22 cellular contexts compared by ENCODE assay signal in genomic region chr2:201074996-201075395, GRCh38. TPM values are rescaled to one million over a fixed set of nuclear protein-coding genes. Genes with fewer than 3 reads are reported as not detected.
A peak's percentile ranks its signal among the peaks of the same experiment; 100 is the strongest.
DNase-seq lines count a peak whose midpoint lies in the region; ATAC-seq and TF ChIP-seq lines count a peak whose summit lies in the region.
"Had no signal": no experiment of that assay in that cellular context is flagged by ENCODE, and none has a peak within 500 bp of the region (broad histone marks: within the 10 kb centered on the region; RNA-seq: fewer than 3 reads in every experiment).

No MANE protein-coding gene starts in this region.

- TF ChIP-seq CTCF in activated CD8-positive, alpha-beta T cell treated with anti-CD3 and anti-CD28 coated beads for 36 hours (IDR thresholded peaks at IDR 0.05), result no peak
- TF ChIP-seq CTCF in KMS-11 (conservative IDR thresholded peaks at IDR 0.05; ENCODE audit: low read depth, low read length) (no peak), nephron (IDR thresholded peaks at IDR 0.05; ENCODE audit: unreplicated experiment in 3 of 3) (no peak), heart right ventricle (IDR thresholded peaks at IDR 0.05) (no peak)

- H3K4me3 Mint-ChIP-seq in activated CD8-positive, alpha-beta T cell treated with anti-CD3 and anti-CD28 coated beads for 36 hours, result no peak overlapping the region
- no peak overlapping the region for H3K4me3 Mint-ChIP-seq in activated CD8-positive, alpha-beta T cell treated with anti-CD3 and anti-CD28 coated beads, Interleukin-2, amount 10 ng/mL, durations not matched to agents 7 days and 5 days
- no peak overlapping the region for H3K4me3 Mint-ChIP-seq in activated T-helper 17 cell treated with anti-CD3 and anti-CD28 coated beads, Interleukin-2, amount 50 U/mL, for 72 hours
- peak overlapping the region; percentile 41 to 80 (median 42) for H3K4me3 Mint-ChIP-seq in nephron

- intact Hi-C loops in activated CD8-positive, alpha-beta T cell treated with anti-CD3 and anti-CD28 coated beads for 36 hours (cut with micrococcal nuclease), result loop anchor here (5.0 kb wide), 2 partner anchors 42 to 102 kb away; partner anchors contain the start of gene CFLAR
- intact Hi-C loops in heart right ventricle (cut with DNase I), result loop anchor here in 9 of 10 donors (5.0 to 10.0 kb wide), 6 partner anchors 37 to 102 kb away; partner anchors contain the start of gene CFLAR (in 4 of the 9)

- CTCF ChIA-PET in activated CD8-positive, alpha-beta T cell treated with anti-CD3 and anti-CD28 coated beads for 36 hours (lab: Charles Lee), result interaction anchor here (0.7 kb wide), 1 partner anchor 102 kb away, joined by 3 read pairs; no protein-coding TSS in a partner anchor
- CTCF ChIA-PET in activated CD8-positive, alpha-beta T cell treated with anti-CD3 and anti-CD28 coated beads, Interleukin-2, amount 10 ng/mL, durations not matched to agents 7 days and 5 days (lab: Charles Lee), result interaction anchor here (1.0 kb wide), 1 partner anchor 108 kb away, joined by 3 read pairs; the partner anchor contains the start of gene CASP10

- no peaks in the 10 kb centered on the region for H3K9me3 Mint-ChIP-seq in activated CD8-positive, alpha-beta T cell treated with anti-CD3 and anti-CD28 coated beads for 36 hours
- no peaks in the 10 kb centered on the region for H3K9me3 Mint-ChIP-seq in activated CD8-positive, alpha-beta T cell treated with anti-CD3 and anti-CD28 coated beads, Interleukin-2, amount 10 ng/mL, durations not matched to agents 7 days and 5 days (ENCODE audit: insufficient read depth)
- no peaks in the 10 kb centered on the region for H3K9me3 Mint-ChIP-seq in activated T-helper 17 cell treated with anti-CD3 and anti-CD28 coated beads, Interleukin-2, amount 50 U/mL, for 72 hours
- H3K9me3 Mint-ChIP-seq in nephron, result no peaks in the 10 kb centered on the region

- H3K27me3 Mint-ChIP-seq in activated CD8-positive, alpha-beta T cell treated with anti-CD3 and anti-CD28 coated beads for 36 hours, result no peaks in the 10 kb centered on the region
- no peaks in the 10 kb centered on the region for H3K27me3 Mint-ChIP-seq in activated CD8-positive, alpha-beta T cell treated with anti-CD3 and anti-CD28 coated beads, Interleukin-2, amount 10 ng/mL, durations not matched to agents 7 days and 5 days (ENCODE audit: low read depth)
- H3K27me3 Mint-ChIP-seq in activated T-helper 17 cell treated with anti-CD3 and anti-CD28 coated beads, Interleukin-2, amount 50 U/mL, for 72 hours, result no peaks in the 10 kb centered on the region
- no peaks in the 10 kb centered on the region for H3K27me3 Mint-ChIP-seq in nephron (ENCODE audit: low read depth)

- H3K27ac Mint-ChIP-seq in activated CD8-positive, alpha-beta T cell treated with anti-CD3 and anti-CD28 coated beads for 36 hours, result peak overlapping the region; percentile 30
- no peak overlapping the region for H3K27ac Mint-ChIP-seq in activated CD8-positive, alpha-beta T cell treated with anti-CD3 and anti-CD28 coated beads, Interleukin-2, amount 10 ng/mL, durations not matched to agents 7 days and 5 days
- H3K27ac Mint-ChIP-seq in activated T-helper 17 cell treated with anti-CD3 and anti-CD28 coated beads, Interleukin-2, amount 50 U/mL, for 72 hours, result peak overlapping the region; percentile 13
- H3K27ac Mint-ChIP-seq in nephron, result no peak overlapping the region

- DNase-seq in activated CD8-positive, alpha-beta T cell treated with anti-CD3 and anti-CD28 coated beads for 36 hours, result no peak
- DNase-seq in activated CD8-positive, alpha-beta T cell treated with anti-CD3 and anti-CD28 coated beads, Interleukin-2, amount 10 ng/mL, durations not matched to agents 7 days and 5 days, result no peak
- DNase-seq in heart right ventricle (no peak), caudate nucleus (lab: John Stamatoyannopoulos, UW) (no peak)
- DNase-seq: DMS153; DND-41; Kasumi-1; NCI-H1092 treated with DMSO at 0.1 percent for 48 hours; NCI-H1436; NCI-H187; NCI-H2081 treated with DMSO at 0.1 percent for 48 hours; NCI-H2171 treated with DMSO at 0.1 percent for 48 hours; NCI-H524 treated with DMSO at 0.1 percent for 48 hours; NCI-H774; NK-92 treated with Interleukin-12 subunit alpha and Interleukin-12 subunit beta, amount 100 ng/mL, for 24 hours; PC-9; SJCRH30 had no signal

- peaks cover 47% of the 10 kb centered on the region for H3K4me1 ChIP-seq in KMS-11 (ENCODE audit: low read depth, poor library complexity, severe bottlenecking)
- H3K4me1 ChIP-seq in heart right ventricle, result peaks cover 4 to 41% (median 25%) of the 10 kb centered on the region in 9 donors

- H3K27ac ChIP-seq in KMS-11 (0 out of 2 replicates have a peak overlapping the region, but pooled peaks have one; percentile 13), heart right ventricle (no peak overlapping the region), caudate nucleus (ENCODE audit: low read depth, low read length) (no peak overlapping the region)
- H3K27ac ChIP-seq: PC-9, SJCRH30 had no signal

- ATAC-seq in activated CD8-positive, alpha-beta T cell treated with anti-CD3 and anti-CD28 coated beads for 36 hours, result no peak
- ATAC-seq in activated CD8-positive, alpha-beta T cell treated with anti-CD3 and anti-CD28 coated beads, Interleukin-2, amount 10 ng/mL, durations not matched to agents 7 days and 5 days, result no peak
- ATAC-seq in activated T-helper 17 cell treated with anti-CD3 and anti-CD28 coated beads, Interleukin-2, amount 50 U/mL, for 72 hours (replicated peaks), result no peak
- ATAC-seq in heart right ventricle, result no peak
- ATAC-seq: HCT116, Right ventricle myocardium inferior had no signal

- POLR2A ChIA-PET in activated CD8-positive, alpha-beta T cell treated with anti-CD3 and anti-CD28 coated beads for 36 hours (lab: Charles Lee), result interaction anchor here (1.3 kb wide), 1 partner anchor 42 kb away, joined by 4 read pairs; no protein-coding TSS in a partner anchor
- POLR2A ChIA-PET in activated CD8-positive, alpha-beta T cell treated with anti-CD3 and anti-CD28 coated beads, Interleukin-2, amount 10 ng/mL, durations not matched to agents 7 days and 5 days (lab: Charles Lee), result interaction anchor here (1.1 to 1.3 kb wide), 2 partner anchors 42 to 158 kb away, joined by 4 to 5 read pairs; no protein-coding TSS in a partner anchor

- peaks cover 15% of the 10 kb centered on the region for H3K36me3 Mint-ChIP-seq in activated CD8-positive, alpha-beta T cell treated with anti-CD3 and anti-CD28 coated beads for 36 hours (ENCODE audit: low read depth)
- H3K36me3 Mint-ChIP-seq in activated CD8-positive, alpha-beta T cell treated with anti-CD3 and anti-CD28 coated beads, Interleukin-2, amount 10 ng/mL, durations not matched to agents 7 days and 5 days (ENCODE audit: low read depth), result peaks cover 14% of the 10 kb centered on the region
- H3K36me3 Mint-ChIP-seq in activated T-helper 17 cell treated with anti-CD3 and anti-CD28 coated beads, Interleukin-2, amount 50 U/mL, for 72 hours (ENCODE audit: low read depth), result peaks cover 22% of the 10 kb centered on the region
- peaks cover 6% of the 10 kb centered on the region for H3K36me3 Mint-ChIP-seq in nephron (ENCODE audit: low read depth)

- H3K27me3 ChIP-seq in KMS-11 (ENCODE audit: insufficient read depth, low read depth) (no peaks in the 10 kb centered on the region), heart right ventricle (no peaks in the 10 kb centered on the region)
- H3K27me3 ChIP-seq: SJCRH30 had no signal

- WGBS in heart right ventricle, 2 donors, result 81 to 82% methylated on average over 7 of the region's 7 CpGs

- H4K20me1 ChIP-seq in KMS-11 (ENCODE audit: insufficient read depth), result no peaks in the 10 kb centered on the region

- H2AFZ ChIP-seq in KMS-11 (ENCODE audit: low read depth), result no peak overlapping the region
- H2AFZ ChIP-seq: PC-9 had no signal

- no peak overlapping the region for H3K9ac ChIP-seq in KMS-11

- H3K4me3 ChIP-seq in KMS-11 (IDR thresholded peaks at IDR 0.05; ENCODE audit: insufficient read depth, low read depth, low read length) (no peak overlapping the region), heart right ventricle (no peak overlapping the region)
- H3K4me3 ChIP-seq: PC-9, SJCRH30 had no signal

- H3K4me1 Mint-ChIP-seq in activated CD8-positive, alpha-beta T cell treated with anti-CD3 and anti-CD28 coated beads for 36 hours (ENCODE audit: low read depth), result peaks cover 24% of the 10 kb centered on the region
- H3K4me1 Mint-ChIP-seq in activated CD8-positive, alpha-beta T cell treated with anti-CD3 and anti-CD28 coated beads, Interleukin-2, amount 10 ng/mL, durations not matched to agents 7 days and 5 days (ENCODE audit: low read depth), result peaks cover 28% of the 10 kb centered on the region
- H3K4me1 Mint-ChIP-seq in activated T-helper 17 cell treated with anti-CD3 and anti-CD28 coated beads, Interleukin-2, amount 50 U/mL, for 72 hours, result peaks cover 16% of the 10 kb centered on the region
- H3K4me1 Mint-ChIP-seq in nephron, result peaks cover 27% of the 10 kb centered on the region

- peaks cover 62% of the 10 kb centered on the region for H3K79me2 ChIP-seq in KMS-11 (ENCODE audit: insufficient read depth, low read depth)

- no peaks in the 10 kb centered on the region for H3K9me3 ChIP-seq in heart right ventricle
- H3K9me3 ChIP-seq: SJCRH30 had no signal

- H3K4me2 ChIP-seq in KMS-11, result no peak overlapping the region; the same call in 1 of the 2 replicates
- H3K4me2 ChIP-seq: PC-9 had no signal

- H3K36me3 ChIP-seq in KMS-11 (ENCODE audit: insufficient read depth) (peaks cover 3% of the 10 kb centered on the region; the same call in 1 of the 2 replicates), heart right ventricle (peaks cover 0 to 19% (median 8%) of the 10 kb centered on the region in 9 donors)

RNA-seq across cellular contexts. Expression of gene NDUFB3, which starts 3.2 kb away (rescaled TPM):
- 100 to 1,000 TPM; 134 to 140 TPM for total RNA-seq in activated CD8-positive, alpha-beta T cell treated with anti-CD3 and anti-CD28 coated beads for 36 hours
- total RNA-seq in activated CD8-positive, alpha-beta T cell treated with anti-CD3 and anti-CD28 coated beads, Interleukin-2, amount 10 ng/mL, durations not matched to agents 7 days and 5 days, result 100 to 1,000 TPM; 167 to 173 TPM
- 10 to 100 TPM; 68.7 to 99.3 TPM for total RNA-seq in activated T-helper 17 cell treated with anti-CD3 and anti-CD28 coated beads, Interleukin-2, amount 50 U/mL, for 72 hours
- 100 to 1,000 TPM; 313 to 513 (median 457) TPM for total RNA-seq in heart right ventricle
- 100 to 1,000 TPM; 200 to 216 TPM for polyA plus RNA-seq in heart right ventricle

RNA-seq across cellular contexts. Expression of gene HYCC2, which starts 3.5 kb away (rescaled TPM):
- 10 to 100 TPM; 24.7 to 26.9 TPM for total RNA-seq in activated CD8-positive, alpha-beta T cell treated with anti-CD3 and anti-CD28 coated beads for 36 hours
- 10 to 100 TPM; 35.9 to 40.2 TPM for total RNA-seq in activated CD8-positive, alpha-beta T cell treated with anti-CD3 and anti-CD28 coated beads, Interleukin-2, amount 10 ng/mL, durations not matched to agents 7 days and 5 days
- total RNA-seq in activated T-helper 17 cell treated with anti-CD3 and anti-CD28 coated beads, Interleukin-2, amount 50 U/mL, for 72 hours, result 10 to 100 TPM; 23.8 to 24.5 TPM
- total RNA-seq in heart right ventricle, result 10 to 100 TPM in 9 of 10 donors, 1 to 10 TPM in 1; 9.4 to 15.3 (median 12.9) TPM
- 1 to 10 TPM; 1.4 to 8.3 TPM for polyA plus RNA-seq in heart right ventricle

RNA-seq across cellular contexts. Expression of gene CFLAR, which starts 41.0 kb away (rescaled TPM):
- 100 to 1,000 TPM; 222 to 229 TPM for total RNA-seq in activated CD8-positive, alpha-beta T cell treated with anti-CD3 and anti-CD28 coated beads for 36 hours
- total RNA-seq in activated CD8-positive, alpha-beta T cell treated with anti-CD3 and anti-CD28 coated beads, Interleukin-2, amount 10 ng/mL, durations not matched to agents 7 days and 5 days, result 10 to 100 TPM; 90.4 to 95.0 TPM
- 100 to 1,000 TPM; 224 to 559 TPM for total RNA-seq in activated T-helper 17 cell treated with anti-CD3 and anti-CD28 coated beads, Interleukin-2, amount 50 U/mL, for 72 hours
- 100 to 1,000 TPM; 171 to 257 (median 212) TPM for total RNA-seq in heart right ventricle
- 100 to 1,000 TPM in 1 of 2 donors, 10 to 100 TPM in 1; 91.5 to 164 TPM for polyA plus RNA-seq in heart right ventricle

Comparison
In these comparisons a context has a peak if more than half of its experiments do, and no peak if none do; other contexts are left out.
1. H3K27ac Mint-ChIP-seq: peak in activated CD8-positive, alpha-beta T cell treated with anti-CD3 and anti-CD28 coated beads for 36 hours (single experiment) and activated T-helper 17 cell treated with anti-CD3 and anti-CD28 coated beads, Interleukin-2, amount 50 U/mL, for 72 hours (single experiment); none in activated CD8-positive, alpha-beta T cell treated with anti-CD3 and anti-CD28 coated beads, Interleukin-2, amount 10 ng/mL, durations not matched to agents 7 days and 5 days (single experiment) and nephron (0 of 3).
2. H3K4me3 Mint-ChIP-seq: peak in nephron (3 of 3); none in activated CD8-positive, alpha-beta T cell treated with anti-CD3 and anti-CD28 coated beads for 36 hours (single experiment), activated CD8-positive, alpha-beta T cell treated with anti-CD3 and anti-CD28 coated beads, Interleukin-2, amount 10 ng/mL, durations not matched to agents 7 days and 5 days (single experiment) and activated T-helper 17 cell treated with anti-CD3 and anti-CD28 coated beads, Interleukin-2, amount 50 U/mL, for 72 hours (single experiment).